ENCODE assay signal across 17 cellular contexts in the genomic region with DNA sequence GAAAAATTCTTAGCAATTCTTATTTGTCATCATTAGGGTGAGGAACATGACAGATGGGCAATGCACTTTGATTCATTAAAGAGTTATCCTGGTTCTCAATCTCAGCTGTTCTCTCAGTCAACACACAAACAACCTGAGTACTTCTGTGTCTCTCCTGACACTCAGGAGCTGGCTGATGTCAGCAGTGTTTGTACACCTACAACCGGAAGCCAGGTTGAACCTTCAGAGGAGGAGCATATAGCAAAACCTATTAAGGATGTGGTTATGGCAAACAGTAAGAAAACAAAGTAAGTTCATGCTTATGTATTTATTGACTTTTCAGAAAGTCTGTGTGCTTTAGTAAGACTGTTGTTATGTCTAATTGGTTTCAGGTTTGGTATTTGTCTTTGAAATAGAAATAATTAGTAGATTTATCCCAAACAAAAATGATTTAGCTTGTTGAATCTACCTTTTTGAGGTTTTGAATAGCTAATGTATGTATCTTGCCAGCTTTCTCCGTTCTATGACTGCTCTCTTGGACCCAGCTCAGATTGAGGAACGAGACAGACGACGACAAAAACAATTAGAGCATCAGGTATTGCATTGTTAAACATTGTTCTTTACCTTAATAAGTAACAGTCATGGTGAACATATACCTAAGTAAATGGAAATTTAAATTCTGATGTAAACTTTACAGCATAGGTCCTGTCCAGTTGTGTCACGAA. TPM values are rescaled to one million over a fixed set of nuclear protein-coding genes. Genes with fewer than 3 reads are reported as not detected.
A peak's percentile ranks its signal among the peaks of the same experiment; 100 is the strongest.
DNase-seq lines count a peak whose midpoint lies in the region; ATAC-seq and TF ChIP-seq lines count a peak whose summit lies in the region.
"Had no signal": no experiment of that assay in that cellular context is flagged by ENCODE, and none has a peak within 500 bp of the region (broad histone marks: within the 10 kb centered on the region; RNA-seq: fewer than 3 reads in every experiment).

No MANE protein-coding gene starts in this region.

- DNase-seq in CD8-positive, alpha-beta memory T cell: peak; percentile 15 to 74 (median 67)
- peak; percentile 12 for DNase-seq in OCI-LY7 (ENCODE audit: low spot score)
- peak; percentile 37 to 44 for DNase-seq in activated T-cell treated with anti-CD3 and anti-CD28 coated beads, Interleukin-2, amount 50 U/mL, for 72 hours
- DNase-seq in naive thymus-derived CD4-positive, alpha-beta T cell: peak in 7 of 9 donors; percentile 67 to 86 (median 79)
- no peak for DNase-seq in C1 segment of cervical spinal cord (lab: John Stamatoyannopoulos, UW)
- no peak for DNase-seq in GM23338 (ENCODE audit: low spot score)
- DNase-seq: BE2C, hypothalamus, IMR-90, mammary epithelial cell, NCI-H2107, posterior cingulate gyrus, transverse colon, WERI-Rb-1 had no signal

- BruUV-seq in OCI-LY7 (replicated peaks; lab: Mats Ljungman, UMichigan): no TSS peak

- H3K27ac ChIP-seq in CD8-positive, alpha-beta memory T cell (ENCODE audit: low read depth, low read length): no peak overlapping the region
- no peak overlapping the region for H3K27ac ChIP-seq in OCI-LY7 (ENCODE audit: low read depth, low read length, poor library complexity, severe bottlenecking)
- H3K27ac ChIP-seq in naive thymus-derived CD4-positive, alpha-beta T cell (ENCODE audit: low read depth, low read length): peak overlapping the region; percentile 63
- H3K27ac ChIP-seq in GM23338 (ENCODE audit: low read depth): no peak overlapping the region
- H3K27ac ChIP-seq: epithelial cell of prostate, transverse colon, WERI-Rb-1 had no signal

- H3K79me2 ChIP-seq in OCI-LY7 (ENCODE audit: insufficient read depth, low read depth, low read length): no peaks in the 10 kb centered on the region
- peaks cover 14% of the 10 kb centered on the region for H3K79me2 ChIP-seq in GM23338 (replicated peaks; ENCODE audit: insufficient read depth)

- H3K36me3 ChIP-seq in CD8-positive, alpha-beta memory T cell (ENCODE audit: insufficient read depth, low read length): no peaks in the 10 kb centered on the region
- H3K36me3 ChIP-seq in OCI-LY7 (ENCODE audit: insufficient read depth, low read length) (peaks cover 56% of the 10 kb centered on the region), GM23338 (ENCODE audit: insufficient read depth) (no peaks in the 10 kb centered on the region; the same call in 1 of the 2 replicates)
- peaks cover 0 to 7% (median 0%) of the 10 kb centered on the region in 3 experiments for H3K36me3 ChIP-seq in naive thymus-derived CD4-positive, alpha-beta T cell (ENCODE audit: control insufficient read depth in 2 of 3, insufficient read depth in 3 of 3, low read length in 3 of 3)
- H3K36me3 ChIP-seq: BE2C had no signal

- H3F3A ChIP-seq in GM23338 (replicated peaks; ENCODE audit: low read depth): no peaks in the 10 kb centered on the region

- H3K4me3 Mint-ChIP-seq in CD8-positive, alpha-beta memory T cell: peak overlapping the region; percentile 36 to 75 (median 70)
- peak overlapping the region; percentile 9 to 77 for H3K4me3 Mint-ChIP-seq in activated T-cell treated with anti-CD3 and anti-CD28 coated beads, Interleukin-2, amount 50 U/mL, for 72 hours
- peak overlapping the region; percentile 45 to 85 (median 76) for H3K4me3 Mint-ChIP-seq in naive thymus-derived CD4-positive, alpha-beta T cell
- H3K4me3 Mint-ChIP-seq in GM23338: no peak overlapping the region

- peaks cover 9 to 36% (median 22%) of the 10 kb centered on the region in 3 donors for H3K36me3 Mint-ChIP-seq in CD8-positive, alpha-beta memory T cell
- H3K36me3 Mint-ChIP-seq in activated T-cell treated with anti-CD3 and anti-CD28 coated beads, Interleukin-2, amount 50 U/mL, for 72 hours (ENCODE audit: insufficient read depth in 2 of 2): peaks cover 15 to 22% of the 10 kb centered on the region in 2 donors
- peaks cover 22 to 40% (median 39%) of the 10 kb centered on the region in 5 donors for H3K36me3 Mint-ChIP-seq in naive thymus-derived CD4-positive, alpha-beta T cell
- H3K36me3 Mint-ChIP-seq in GM23338 (ENCODE audit: low read depth): peaks cover 47% of the 10 kb centered on the region; the same call in 2 of the 3 replicates

- peak overlapping the region; percentile 7 for H3K4me3 ChIP-seq in CD8-positive, alpha-beta memory T cell (ENCODE audit: low read length)
- no peak overlapping the region for H3K4me3 ChIP-seq in OCI-LY7 (ENCODE audit: low read depth, low read length, poor library complexity, severe bottlenecking)
- peak overlapping the region; percentile 17 for H3K4me3 ChIP-seq in naive thymus-derived CD4-positive, alpha-beta T cell (ENCODE audit: low read length)
- no peak overlapping the region for H3K4me3 ChIP-seq in GM23338
- H3K4me3 ChIP-seq: transverse colon had no signal

- no peak for TF ChIP-seq CTCF in OCI-LY7 (conservative IDR thresholded peaks at IDR 0.05; ENCODE audit: low read length)
- no peak for TF ChIP-seq CTCF in GM23338 (conservative IDR thresholded peaks at IDR 0.05; ENCODE audit: low read depth in 2 of 2)

- H2AFZ ChIP-seq in OCI-LY7 (ENCODE audit: low read length): no peak overlapping the region
- H2AFZ ChIP-seq in GM23338: no peak overlapping the region

- H3K27me3 ChIP-seq in CD8-positive, alpha-beta memory T cell (ENCODE audit: insufficient read depth, low read length, poor library complexity, severe bottlenecking): no peaks in the 10 kb centered on the region
- no peaks in the 10 kb centered on the region for H3K27me3 ChIP-seq in naive thymus-derived CD4-positive, alpha-beta T cell (ENCODE audit: control insufficient read depth in 2 of 2, insufficient read depth in 2 of 2, low read length in 2 of 2)
- no peaks in the 10 kb centered on the region for H3K27me3 ChIP-seq in GM23338 (ENCODE audit: insufficient read depth)
- H3K27me3 ChIP-seq: BE2C, transverse colon had no signal

- peaks cover 54 to 81% (median 78%) of the 10 kb centered on the region in 3 donors for H3K4me1 Mint-ChIP-seq in CD8-positive, alpha-beta memory T cell
- H3K4me1 Mint-ChIP-seq in activated T-cell treated with anti-CD3 and anti-CD28 coated beads, Interleukin-2, amount 50 U/mL, for 72 hours (ENCODE audit: low read depth): peaks cover 37% of the 10 kb centered on the region
- peaks cover 26 to 87% (median 75%) of the 10 kb centered on the region in 7 donors for H3K4me1 Mint-ChIP-seq in naive thymus-derived CD4-positive, alpha-beta T cell
- H3K4me1 Mint-ChIP-seq in GM23338: peaks cover 16% of the 10 kb centered on the region

- no peaks in the 10 kb centered on the region for H3K27me3 Mint-ChIP-seq in CD8-positive, alpha-beta memory T cell
- H3K27me3 Mint-ChIP-seq in activated T-cell treated with anti-CD3 and anti-CD28 coated beads, Interleukin-2, amount 50 U/mL, for 72 hours (ENCODE audit: low read depth): no peaks in the 10 kb centered on the region
- H3K27me3 Mint-ChIP-seq in naive thymus-derived CD4-positive, alpha-beta T cell: no peaks in the 10 kb centered on the region
- H3K27me3 Mint-ChIP-seq in GM23338 (ENCODE audit: insufficient read depth, low read depth, poor library complexity): peaks cover 5% of the 10 kb centered on the region

- no peaks in the 10 kb centered on the region for H3K9me3 Mint-ChIP-seq in CD8-positive, alpha-beta memory T cell
- peaks cover 1 to 4% of the 10 kb centered on the region in 2 donors for H3K9me3 Mint-ChIP-seq in activated T-cell treated with anti-CD3 and anti-CD28 coated beads, Interleukin-2, amount 50 U/mL, for 72 hours
- H3K9me3 Mint-ChIP-seq in naive thymus-derived CD4-positive, alpha-beta T cell: peaks cover 0 to 18% (median 5%) of the 10 kb centered on the region in 11 donors
- no peaks in the 10 kb centered on the region for H3K9me3 Mint-ChIP-seq in GM23338

- no peaks in the 10 kb centered on the region for H4K20me1 ChIP-seq in OCI-LY7 (ENCODE audit: insufficient read depth, low read length)
- H4K20me1 ChIP-seq in GM23338 (replicated peaks; ENCODE audit: insufficient read depth): no peaks in the 10 kb centered on the region; the same call in 1 of the 2 replicates

- ATAC-seq in activated T-cell treated with anti-CD3 and anti-CD28 coated beads, Interleukin-2, amount 50 U/mL, for 72 hours (replicated peaks in 1 of 2): peak; percentile 94 to 98
- peak; percentile 99 for ATAC-seq in naive thymus-derived CD4-positive, alpha-beta T cell
- ATAC-seq in GM19324 (IDR thresholded peaks at IDR 0.05; ENCODE audit: low FRiP score, unreplicated experiment) (no peak), GM23338 (no peak), HG03378 (IDR thresholded peaks at IDR 0.05; ENCODE audit: unreplicated experiment) (no peak)

- intact Hi-C loops in OCI-LY7 (cut with micrococcal nuclease; ENCODE audit: unreplicated experiment): no loop called here
- intact Hi-C loops in naive thymus-derived CD4-positive, alpha-beta T cell (cut with micrococcal nuclease): loop anchor here (1.0 to 10.0 kb wide), 7 partner anchors 15 to 331 kb away; partner anchors contain the start of genes CCDC66 (in 2 of the 2) and TASOR (in 1 of the 2)

- H3K27ac Mint-ChIP-seq in CD8-positive, alpha-beta memory T cell: peak overlapping the region; percentile 66 to 97 (median 89)
- peak overlapping the region; percentile 98 for H3K27ac Mint-ChIP-seq in activated T-cell treated with anti-CD3 and anti-CD28 coated beads, Interleukin-2, amount 50 U/mL, for 72 hours
- peak overlapping the region; percentile 87 to 98 (median 95) for H3K27ac Mint-ChIP-seq in naive thymus-derived CD4-positive, alpha-beta T cell
- H3K27ac Mint-ChIP-seq in GM23338: no peak overlapping the region

- no peaks in the 10 kb centered on the region for H3K9me3 ChIP-seq in CD8-positive, alpha-beta memory T cell (ENCODE audit: low read length)
- no peaks in the 10 kb centered on the region for H3K9me3 ChIP-seq in OCI-LY7 (ENCODE audit: low read length)
- no peaks in the 10 kb centered on the region for H3K9me3 ChIP-seq in naive thymus-derived CD4-positive, alpha-beta T cell (ENCODE audit: control insufficient read depth in 2 of 3, low read length in 3 of 3)
- H3K9me3 ChIP-seq: BE2C, transverse colon had no signal

- CTCF ChIA-PET in CD8-positive, alpha-beta memory T cell (lab: Charles Lee): interaction anchor here (0.9 kb wide), 4 partner anchors 17 to 37 kb away, joined by 3 read pairs; partner anchors contain the start of gene CCDC66
- CTCF ChIA-PET in OCI-LY7 (lab: Charles Lee; ENCODE audit: unreplicated experiment): no interaction called here
- CTCF ChIA-PET in naive thymus-derived CD4-positive, alpha-beta T cell (lab: Charles Lee): interaction anchor here (0.8 kb wide), 1 partner anchor 14 kb away, joined by 3 read pairs; no protein-coding TSS in a partner anchor

- peaks cover 50% of the 10 kb centered on the region for H3K4me1 ChIP-seq in CD8-positive, alpha-beta memory T cell (ENCODE audit: insufficient read depth, low read length)
- no peaks in the 10 kb centered on the region for H3K4me1 ChIP-seq in OCI-LY7 (ENCODE audit: insufficient read depth, low read length, poor library complexity, severe bottlenecking)
- peaks cover 23 to 56% of the 10 kb centered on the region in 2 donors for H3K4me1 ChIP-seq in naive thymus-derived CD4-positive, alpha-beta T cell (ENCODE audit: control insufficient read depth in 2 of 2, insufficient read depth in 2 of 2, low read length in 2 of 2)
- H3K4me1 ChIP-seq in GM23338 (ENCODE audit: insufficient read depth): no peaks in the 10 kb centered on the region
- H3K4me1 ChIP-seq: BE2C, transverse colon had no signal

- H3K9me2 ChIP-seq in OCI-LY7 (ENCODE audit: insufficient read depth, low read length): no peaks in the 10 kb centered on the region
- H3K9me2 ChIP-seq in GM23338 (ENCODE audit: insufficient read depth): no peaks in the 10 kb centered on the region

- POLR2A ChIA-PET in CD8-positive, alpha-beta memory T cell (lab: Charles Lee): interaction anchor here (1.0 to 1.2 kb wide), 4 partner anchors 12 to 89 kb away, joined by 4 to 5 read pairs (median 4); partner anchors contain the start of genes CCDC66 and TASOR
- POLR2A ChIA-PET in OCI-LY7 (lab: Charles Lee): interaction anchor here (0.6 to 0.7 kb wide), 6 partner anchors 18 to 1657 kb away, joined by 3 to 6 read pairs (median 3); no protein-coding TSS in a partner anchor
- POLR2A ChIA-PET in naive thymus-derived CD4-positive, alpha-beta T cell (lab: Charles Lee): interaction anchor here (0.6 to 5.6 kb wide), 17 partner anchors 9 to 937 kb away, joined by 3 to 63 read pairs (median 3); partner anchors contain the start of genes ARHGEF3, CCDC66 and TASOR

- H3K4me2 ChIP-seq in OCI-LY7 (ENCODE audit: low read length) (no peak overlapping the region), GM23338 (no peak overlapping the region)

RNA-seq across cellular contexts. Expression of gene CCDC66, which starts 36.6 kb away (rescaled TPM):
- total RNA-seq in CD8-positive, alpha-beta memory T cell: 10 to 100 TPM; 35.7 to 38.7 TPM
- polyA plus RNA-seq in CD8-positive, alpha-beta memory T cell: 25.0 TPM
- total RNA-seq in OCI-LY7 (2014; rRNA removed; shearing (Covaris generic)): 38.9 and 39.6 TPM in 2 replicates
- total RNA-seq in OCI-LY7 (2022): 59.2 and 65.6 TPM in 2 replicates
- 10 to 100 TPM; 29.0 to 34.7 TPM for total RNA-seq in activated T-cell treated with anti-CD3 and anti-CD28 coated beads, Interleukin-2, amount 50 U/mL, for 72 hours
- 100 to 1,000 TPM in 2 of 5 experiments, 10 to 100 TPM in 3; 38.6 to 115 (median 77.3) TPM for total RNA-seq in naive thymus-derived CD4-positive, alpha-beta T cell
- 10 to 100 TPM; 20.9 to 25.9 TPM for polyA plus RNA-seq in naive thymus-derived CD4-positive, alpha-beta T cell
- 20.1 and 26.9 TPM in 2 replicates for total RNA-seq in GM23338 (2014; rRNA removed; shearing (Covaris generic))
- polyA plus RNA-seq in GM23338 (2016; fragmentation: Nextera tagmentation; extraction: Ambion mirVana): 27.1 and 50.3 TPM in 2 replicates

Comparison
In these comparisons a context has a peak if more than half of its experiments do, and no peak if none do; other contexts are left out.
1. DNase-seq: peak in CD8-positive, alpha-beta memory T cell (5 of 5), OCI-LY7 (single experiment), activated T-cell treated with anti-CD3 and anti-CD28 coated beads, Interleukin-2, amount 50 U/mL, for 72 hours (2 of 2) and naive thymus-derived CD4-positive, alpha-beta T cell (7 of 9); none in C1 segment of cervical spinal cord (0 of 14) and GM23338 (single experiment).
2. H3K4me3 ChIP-seq: peak in CD8-positive, alpha-beta memory T cell (single experiment) and naive thymus-derived CD4-positive, alpha-beta T cell (single experiment); none in OCI-LY7 (single experiment) and GM23338 (single experiment).
3. ATAC-seq: peak in activated T-cell treated with anti-CD3 and anti-CD28 coated beads, Interleukin-2, amount 50 U/mL, for 72 hours (2 of 2) and naive thymus-derived CD4-positive, alpha-beta T cell (single experiment); none in GM19324 (single experiment), GM23338 (single experiment) and HG03378 (single experiment).